23 cellular contexts compared by ENCODE assay signal in genomic region chrX:78759081-78759480, GRCh38. TPM values are rescaled to one million over a fixed set of nuclear protein-coding genes. Genes with fewer than 3 reads are reported as not detected.
DNase-seq lines count a peak whose midpoint lies in the region; ATAC-seq and TF ChIP-seq lines count a peak whose summit lies in the region.
"Had no signal": no experiment of that assay in that cellular context is flagged by ENCODE, and none has a peak within 500 bp of the region (broad histone marks: within the 10 kb centered on the region; RNA-seq: fewer than 3 reads in every experiment).

No MANE protein-coding gene starts in this region.

- H3K4me1 ChIP-seq in SJCRH30 = 0 out of 2 replicates have a peak, but pooled peaks cover 2% of the 10 kb centered on the region
- no peaks in the 10 kb centered on the region for H3K4me1 ChIP-seq in gastrocnemius medialis
- H3K4me1 ChIP-seq in BE2C = no peaks in the 10 kb centered on the region

- H3K9me3 ChIP-seq in SJCRH30 (replicated peaks) (no peaks in the 10 kb centered on the region), gastrocnemius medialis (no peaks in the 10 kb centered on the region), BE2C (no peaks in the 10 kb centered on the region)

- no peak for TF ChIP-seq POLR2A in gastrocnemius medialis (IDR thresholded peaks at IDR 0.05)

- intact Hi-C loops in gastrocnemius medialis (cut with DNase I; ENCODE audit: low total_unique reads) (no loop called here), posterior vena cava (cut with DNase I) (no loop called here)

- TF ChIP-seq CTCF in gastrocnemius medialis (IDR thresholded peaks at IDR 0.05 in 4 of 5, conservative IDR thresholded peaks at IDR 0.05 in 1 of 5) = no peak
- TF ChIP-seq CTCF in BE2C (IDR thresholded peaks at IDR 0.05; ENCODE audit: low read depth, low read length) = no peak

- peak; percentile 53 for DNase-seq in EL
- peak; percentile 31 for DNase-seq in LHCN-M2 (ENCODE audit: low read depth)
- peak; percentile 7 to 17 for DNase-seq in SJCRH30
- DNase-seq in NCI-H1092 (lab: John Stamatoyannopoulos, UW) = no peak
- DNase-seq in gastrocnemius medialis = no peak
- DNase-seq in BE2C = no peak
- DNase-seq in posterior vena cava (ENCODE audit: low spot score) = no peak
- DNase-seq: 8988T; C1 segment of cervical spinal cord; CD4-positive, CD25-positive, alpha-beta regulatory T cell; CD8-positive, alpha-beta memory T cell; COR-L47; DMS 273 treated with DMSO at 0.1 percent for 48 hours; GF-D8; GM23248; HCEC 1CT; HFFc6; IMR-90 had no signal

- H3K36me3 ChIP-seq in SJCRH30 (no peaks in the 10 kb centered on the region), gastrocnemius medialis (no peaks in the 10 kb centered on the region), BE2C (no peaks in the 10 kb centered on the region)

- H3K27ac ChIP-seq in SJCRH30 = peak overlapping the region; percentile 25; the same call in 1 of the 2 replicates
- H3K27ac ChIP-seq in gastrocnemius medialis = no peak overlapping the region
- H3K27ac ChIP-seq: GM23248, HL-60 had no signal

- no peak for ATAC-seq in gastrocnemius medialis
- ATAC-seq: K562 had no signal

- H3K27me3 ChIP-seq in SJCRH30 (no peaks in the 10 kb centered on the region), gastrocnemius medialis (no peaks in the 10 kb centered on the region), BE2C (no peaks in the 10 kb centered on the region)

- H3K4me3 ChIP-seq in SJCRH30 = no peak overlapping the region
- no peak overlapping the region for H3K4me3 ChIP-seq in gastrocnemius medialis
- H3K4me3 ChIP-seq in BE2C (ENCODE audit: low read depth, low read length) = no peak overlapping the region
- H3K4me3 ChIP-seq: GM23248, K562 had no signal

- in situ Hi-C loops in gastrocnemius medialis (cut with MboI; ENCODE audit: low sequenced_read_pairs in 4 of 4) = no loop called here

RNA-seq across cellular contexts. Expression of gene LPAR4, which starts 11.6 kb away (rescaled TPM):
- 2.4 and 3.8 TPM in 2 replicates for total RNA-seq in LHCN-M2 (2014; rRNA removed)
- polyA plus RNA-seq in LHCN-M2 (2012) = 1.6 TPM
- 11.7 and 14.3 TPM in 2 replicates for total RNA-seq in SJCRH30 (2014; rRNA removed; shearing (Covaris generic))
- total RNA-seq in gastrocnemius medialis = under 1 TPM in 1 of 4 donors, not detected in 3; 0.22 TPM
- polyA plus RNA-seq in BE2C (2012; ENCODE audit: insufficient read depth, insufficient read length, low read depth) = not detected
- 1 to 10 TPM; 1.4 to 1.6 TPM for total RNA-seq in posterior vena cava
- total RNA-seq: B cell; CD4-positive, CD25-positive, alpha-beta regulatory T cell; CD8-positive, alpha-beta memory T cell; GM23248; HFFc6; HT1080; IMR-90; K562 had no signal
- polyA plus RNA-seq: AG04450; CD4-positive, CD25-positive, alpha-beta regulatory T cell; CD8-positive, alpha-beta memory T cell; GM23248; IMR-90; K562 had no signal

Comparison
In these comparisons a context has a peak if more than half of its experiments do, and no peak if none do; other contexts are left out.
1. DNase-seq: peak in EL (single experiment), LHCN-M2 (single experiment) and SJCRH30 (2 of 2); none in NCI-H1092 (single experiment), gastrocnemius medialis (0 of 2), BE2C (single experiment) and posterior vena cava (single experiment).